ENCODE assay signal across 19 cellular contexts in genomic region chr2:151292546-151292945, GRCh38. TPM values are rescaled to one million over a fixed set of nuclear protein-coding genes. Genes with fewer than 3 reads are reported as not detected.
DNase-seq lines count a peak whose midpoint lies in the region; ATAC-seq, FAIRE-seq and TF ChIP-seq lines count a peak whose summit lies in the region.
"Had no signal": no experiment of that assay in that cellular context is flagged by ENCODE, and none has a peak within 500 bp of the region (broad histone marks: within the 10 kb centered on the region; RNA-seq: fewer than 3 reads in every experiment).

No MANE protein-coding gene starts in this region.

- no peak overlapping the region for H2BK20ac ChIP-seq in IMR-90 (ENCODE audit: low read depth, low read length)

- H3K9me3 ChIP-seq in IMR-90 (ENCODE audit: control insufficient read depth, insufficient read depth, low read length) (no peaks in the 10 kb centered on the region), K562 (replicated peaks; ENCODE audit: control insufficient read depth, insufficient read depth, low read depth, low read length) (no peaks in the 10 kb centered on the region), subcutaneous abdominal adipose tissue (ENCODE audit: control insufficient read depth in 5 of 5, low read length in 5 of 5) (no peaks in the 10 kb centered on the region)

- no peak overlapping the region for H2AFZ ChIP-seq in IMR-90 (replicated peaks; ENCODE audit: low read length, poor library complexity)
- H2AFZ ChIP-seq in K562 (ENCODE audit: low read depth, low read length), result peak overlapping the region; percentile 73; the same call in 1 of the 2 replicates

- FAIRE-seq in K562 (lab: Jason Lieb, UNC), result peak; percentile 46
- FAIRE-seq in D721Med (lab: Jason Lieb, UNC), result no peak
- FAIRE-seq: GM19239, H1 had no signal

- BruUV-seq in IMR-90 (replicated peaks; lab: Mats Ljungman, UMichigan), result no TSS peak
- no TSS peak for BruUV-seq in K562 (replicated peaks; lab: Mats Ljungman, UMichigan)

- no peak overlapping the region for H3K14ac ChIP-seq in IMR-90 (replicated peaks; ENCODE audit: low read depth, low read length)

- H3K79me2 ChIP-seq in K562 (ENCODE audit: control insufficient read depth, insufficient read depth, low read length), result peaks cover 13% of the 10 kb centered on the region; the same call in 2 of the 3 replicates

- H2AK5ac ChIP-seq in IMR-90 (ENCODE audit: low read depth, low read length), result no peak overlapping the region

- DNase-seq in IMR-90 (no peak), K562 (ENCODE audit: extremely low read depth in 1 of 4, low spot score in 3 of 4) (no peak), fibroblast of pulmonary artery (ENCODE audit: low read depth) (peak; percentile 55), H4 (ENCODE audit: low spot score) (no peak), D721Med (ENCODE audit: insufficient read length, low spot score) (no peak), HPDE6-E6E7 (ENCODE audit: extremely low spot score) (no peak)
- DNase-seq: CD4-positive, alpha-beta T cell; CD8-positive, alpha-beta memory T cell; DMS53; DMS79 treated with DMSO at 0.1 percent for 48 hours; GF-D8; H9 had no signal

- no peak overlapping the region; the same call in 1 of the 2 replicates for H3K23ac ChIP-seq in IMR-90 (ENCODE audit: low read depth, low read length)

- no peaks in the 10 kb centered on the region for H3K9me1 ChIP-seq in IMR-90 (ENCODE audit: insufficient read depth, low read length)
- no peaks in the 10 kb centered on the region for H3K9me1 ChIP-seq in K562 (ENCODE audit: control insufficient read depth, insufficient read depth, low read length)

- H2BK15ac ChIP-seq in IMR-90 (ENCODE audit: low read depth, low read length), result no peak overlapping the region

- TF ChIP-seq CTCF in IMR-90 (conservative IDR thresholded peaks at IDR 0.05; ENCODE audit: low read depth, low read length), result no peak
- no peak for TF ChIP-seq CTCF in K562 (IDR thresholded peaks at IDR 0.05 in 2 of 3, conservative IDR thresholded peaks at IDR 0.05 in 1 of 3; ENCODE audit: insufficient read depth in 2 of 3, low read depth in 1 of 3, low read length in 3 of 3)
- TF ChIP-seq CTCF in fibroblast of pulmonary artery (IDR thresholded peaks at IDR 0.05; ENCODE audit: low read length, missing control alignments), result no peak
- no peak for TF ChIP-seq CTCF in D721Med (IDR thresholded peaks at IDR 0.05; ENCODE audit: insufficient read depth, missing control alignments)

- H3K27me3 ChIP-seq in IMR-90 (ENCODE audit: control insufficient read depth, insufficient read depth, low read length), result no peaks in the 10 kb centered on the region
- H3K27me3 ChIP-seq in K562 (ENCODE audit: control insufficient read depth in 2 of 2, insufficient read depth in 2 of 2, low read length in 2 of 2), result no peaks in the 10 kb centered on the region
- no peaks in the 10 kb centered on the region for H3K27me3 ChIP-seq in subcutaneous abdominal adipose tissue (ENCODE audit: control insufficient read depth in 5 of 5, insufficient read depth in 4 of 5, low read length in 5 of 5)
- H3K27me3 ChIP-seq: BLaER1 had no signal

- no peak overlapping the region for H3K9ac ChIP-seq in IMR-90 (ENCODE audit: low read depth, low read length)
- H3K9ac ChIP-seq in K562 (ENCODE audit: insufficient read depth in 1 of 2, low read depth in 2 of 2, low read length in 2 of 2), result no peak overlapping the region
- no peak overlapping the region for H3K9ac ChIP-seq in subcutaneous abdominal adipose tissue (ENCODE audit: low read length in 5 of 5)
- H3K9ac ChIP-seq: BLaER1 had no signal

- no peak overlapping the region for H3K18ac ChIP-seq in IMR-90 (ENCODE audit: low read depth, low read length)

- no peak overlapping the region for H4K5ac ChIP-seq in IMR-90 (ENCODE audit: low read depth, low read length)

- intact Hi-C loops in IMR-90 (cut with micrococcal nuclease) (no loop called here), K562 (cut with micrococcal nuclease) (loop anchor here (5.0 kb wide), 1 partner anchor 45 kb away; no protein-coding TSS in a partner anchor)

- H3K27ac ChIP-seq in IMR-90 (ENCODE audit: insufficient read depth, low read length) (no peak overlapping the region), K562 (ENCODE audit: extremely low read depth, low read depth, low read length) (no peak overlapping the region), subcutaneous abdominal adipose tissue (ENCODE audit: low read depth, low read length) (peak overlapping the region; percentile 3)
- H3K27ac ChIP-seq: BLaER1 had no signal

- peaks cover 2% of the 10 kb centered on the region; the same call in 1 of the 2 replicates for H3K4me1 ChIP-seq in IMR-90 (ENCODE audit: control insufficient read depth, insufficient read depth, low read length)
- peaks cover 14 to 15% of the 10 kb centered on the region in 2 experiments; a peak in 4 of 5 replicates for H3K4me1 ChIP-seq in K562 (replicated peaks in 1 of 2; ENCODE audit: control insufficient read depth in 2 of 2, insufficient read depth in 2 of 2, low read length in 2 of 2)
- peaks cover 4 to 33% (median 29%) of the 10 kb centered on the region in 5 donors for H3K4me1 ChIP-seq in subcutaneous abdominal adipose tissue (ENCODE audit: control insufficient read depth in 5 of 5, insufficient read depth in 5 of 5, low read length in 5 of 5)

- H3K4me2 ChIP-seq in IMR-90 (ENCODE audit: low read depth, low read length) (no peak overlapping the region), K562 (ENCODE audit: insufficient read depth, low read length) (no peak overlapping the region)
- H3K4me2 ChIP-seq: BLaER1 had no signal

- in situ Hi-C loops in IMR-90 (cut with MboI; ENCODE audit: low sequenced_read_pairs) (loop anchor here (10.0 kb wide), 1 partner anchor 122 kb away; no protein-coding TSS in a partner anchor), K562 (cut with MboI) (no loop called here)

- TF ChIP-seq POLR2A in IMR-90 (IDR thresholded peaks at IDR 0.05; ENCODE audit: low read depth, low read length) (no peak), K562 (conservative IDR thresholded peaks at IDR 0.05) (no peak)

- H4K8ac ChIP-seq in IMR-90 (ENCODE audit: low read depth in 2 of 2, low read length in 2 of 2), result no peak overlapping the region

- H3K36me3 ChIP-seq in IMR-90 (ENCODE audit: control insufficient read depth, insufficient read depth, low read length) (no peaks in the 10 kb centered on the region), K562 (ENCODE audit: control insufficient read depth, insufficient read depth, low read length) (no peaks in the 10 kb centered on the region), subcutaneous abdominal adipose tissue (ENCODE audit: control insufficient read depth in 5 of 5, insufficient read depth in 5 of 5, low read length in 5 of 5) (no peaks in the 10 kb centered on the region)
- H3K36me3 ChIP-seq: BLaER1 had no signal

- H3K4me3 ChIP-seq in IMR-90 (ENCODE audit: insufficient read depth, low read depth, low read length) (no peak overlapping the region), K562 (no peak overlapping the region), fibroblast of pulmonary artery (replicated peaks; ENCODE audit: low read depth, low read length) (no peak overlapping the region), subcutaneous abdominal adipose tissue (ENCODE audit: low read depth in 1 of 5, low read length in 5 of 5) (no peak overlapping the region)
- H3K4me3 ChIP-seq: BLaER1 had no signal

- CTCF ChIA-PET in IMR-90 (lab: Yijun Ruan, JAX) (interaction anchor here (1.1 kb wide), 1 partner anchor 14 kb away, joined by 3 read pairs; no protein-coding TSS in a partner anchor), K562 (lab: Yijun Ruan, JAX; ENCODE audit: low intra/inter-chr PET ratio) (no interaction called here)

- H2BK120ac ChIP-seq in IMR-90 (ENCODE audit: low read depth, low read length), result no peak overlapping the region

- H4K20me1 ChIP-seq in IMR-90 (ENCODE audit: insufficient read depth, low read length) (no peaks in the 10 kb centered on the region), K562 (replicated peaks; ENCODE audit: control insufficient read depth, insufficient read depth, low read length) (no peaks in the 10 kb centered on the region)
- H4K20me1 ChIP-seq: BLaER1 had no signal

- TF ChIP-seq EP300 in K562 (IDR thresholded peaks at IDR 0.05; ENCODE audit: low read length), result no peak

- no peak overlapping the region for H3K56ac ChIP-seq in IMR-90 (ENCODE audit: extremely low read depth, insufficient read depth, low read length)

- H3K79me1 ChIP-seq in IMR-90 (ENCODE audit: low read depth in 1 of 2, low read length in 2 of 2), result peaks cover 4 to 12% of the 10 kb centered on the region in 2 experiments; a peak in 1 of 4 replicates

- TF ChIP-seq RAD21 in IMR-90 (IDR thresholded peaks at IDR 0.05; ENCODE audit: low read length) (no peak), K562 (CRISPR knock-in tag; conservative IDR thresholded peaks at IDR 0.05 in 1 of 2, IDR thresholded peaks at IDR 0.05 in 1 of 2) (no peak)

- no peak overlapping the region for H2BK5ac ChIP-seq in IMR-90 (ENCODE audit: low read depth, low read length, poor library complexity, severe bottlenecking)

- no peak overlapping the region for H4K91ac ChIP-seq in IMR-90 (ENCODE audit: insufficient read depth, low read depth, low read length)

- H3K4ac ChIP-seq in IMR-90 (ENCODE audit: low read depth, low read length), result no peak overlapping the region

- POLR2A ChIA-PET in IMR-90 (lab: Charles Lee; ENCODE audit: unreplicated experiment), result no interaction called here
- POLR2A ChIA-PET in K562 (lab: Yijun Ruan, JAX), result interaction anchor here (0.9 kb wide), 1 partner anchor 8 kb away, joined by 4 read pairs; no protein-coding TSS in a partner anchor

- dilution Hi-C loops in IMR-90 (cut with HindIII; ENCODE audit: low sequenced_read_pairs, unreplicated experiment), result no loop called here

- ATAC-seq in IMR-90 (ENCODE audit: low read depth), result no peak
- no peak for ATAC-seq in K562
- no peak for ATAC-seq in GM18873 (IDR thresholded peaks at IDR 0.05; ENCODE audit: low FRiP score, unreplicated experiment)
- ATAC-seq: HCT116 had no signal

- no peak overlapping the region for H2AK9ac ChIP-seq in IMR-90 (replicated peaks; ENCODE audit: low read depth, low read length, poor library complexity)

RNA-seq across cellular contexts. Expression of gene NMI, which starts 3.1 kb away (rescaled TPM):
- total RNA-seq in IMR-90 (2012; rRNA removed) (2.3 and 5.8 TPM in 2 replicates), K562 (2014; rRNA removed) (21.9 and 23.5 TPM in 2 replicates), K562 (2014; rRNA removed; fragmentation: Illumina TruSeq; extraction: Trizol) (20.3 and 23.6 TPM in 2 replicates), K562 (2015; rRNA removed; fragmentation: Illumina TruSeq; extraction: Trizol) (25.0 and 31.1 TPM in 2 replicates), K562 (2021) (23.3 and 25.0 TPM in 2 replicates)
- polyA plus RNA-seq in IMR-90 (2012; rRNA removed) (4.0 and 5.2 TPM in 2 replicates), K562 (2011; rRNA removed) (13.6 and 17.4 TPM in 2 replicates), K562 (2014; fragmentation: Illumina TruSeq; extraction: Trizol) (34.0 and 39.5 TPM in 2 replicates), K562 (2014; fragmentation: Nextera tagmentation; extraction: Ambion mirVana) (10 to 100 TPM; 29.7 to 36.4 TPM), K562 (2014; rRNA removed) (35.7 and 39.0 TPM in 2 replicates)
- 1.9 and 3.3 TPM in 2 replicates for polyA plus RNA-seq in IMR-90 (2012; cell fraction: cytosol; rRNA removed)
- 0.90 and 2.6 TPM in 2 replicates for polyA plus RNA-seq in IMR-90 (2012; cell fraction: nucleus; rRNA removed; ENCODE audit: low replicate concordance)
- 3.5 and 10.2 TPM in 2 replicates for total RNA-seq in K562 (2011; cell fraction: chromatin; rRNA removed; ENCODE audit: low replicate concordance)
- total RNA-seq in K562 (2011; cell fraction: nucleolus; rRNA removed), result 1.8 and 2.4 TPM in 2 replicates
- total RNA-seq in K562 (2011; cell fraction: nucleoplasm; rRNA removed), result 5.3 and 8.5 TPM in 2 replicates
- polyA plus RNA-seq in K562 (2011; cell fraction: cytosol; rRNA removed), result 2.3 and 5.3 TPM in 2 replicates
- 2.6 and 4.1 TPM in 2 replicates for polyA plus RNA-seq in K562 (2011; cell fraction: nucleus; rRNA removed)
- 49.3 and 55.1 TPM in 2 replicates for polyA plus RNA-seq in K562 (2012)
- polyA minus RNA-seq in K562 (2011; rRNA and poly(A)+ RNA removed), result 11.9 and 15.3 TPM in 2 replicates
- 4.5 and 7.8 TPM in 2 replicates for polyA minus RNA-seq in K562 (2011; cell fraction: cytosol; rRNA and poly(A)+ RNA removed)
- polyA minus RNA-seq in K562 (2011; cell fraction: nucleus; rRNA and poly(A)+ RNA removed), result 3.0 and 4.9 TPM in 2 replicates
- 23.0 and 23.6 TPM in 2 replicates for total RNA-seq in H4 (2014; rRNA removed; shearing (Covaris generic))
- total RNA-seq: G401 had no signal

RNA-seq across cellular contexts. Expression of gene RBM43, which starts 30.9 kb away (rescaled TPM):
- total RNA-seq in IMR-90 (2012; rRNA removed) (1.6 and 2.5 TPM in 2 replicates), K562 (2014; rRNA removed) (2.3 and 2.6 TPM in 2 replicates), K562 (2014; rRNA removed; fragmentation: Illumina TruSeq; extraction: Trizol) (4.1 and 4.7 TPM in 2 replicates), K562 (2015; rRNA removed; fragmentation: Illumina TruSeq; extraction: Trizol) (2.9 and 3.4 TPM in 2 replicates), K562 (2021) (4.7 and 5.1 TPM in 2 replicates)
- polyA plus RNA-seq in IMR-90 (2012; rRNA removed) (3.1 and 3.6 TPM in 2 replicates), K562 (2011; rRNA removed) (4.9 and 6.4 TPM in 2 replicates), K562 (2014; fragmentation: Illumina TruSeq; extraction: Trizol) (6.7 and 6.9 TPM in 2 replicates), K562 (2014; fragmentation: Nextera tagmentation; extraction: Ambion mirVana) (1 to 10 TPM; 1.3 to 1.6 TPM), K562 (2014; rRNA removed) (3.8 and 4.7 TPM in 2 replicates)
- 0.82 and 1.1 TPM in 2 replicates for polyA plus RNA-seq in IMR-90 (2012; cell fraction: cytosol; rRNA removed)
- 0.67 and 2.1 TPM in 2 replicates for polyA plus RNA-seq in IMR-90 (2012; cell fraction: nucleus; rRNA removed; ENCODE audit: low replicate concordance)
- total RNA-seq in K562 (2011; cell fraction: chromatin; rRNA removed; ENCODE audit: low replicate concordance), result 3.7 and 6.6 TPM in 2 replicates
- 6.1 and 8.0 TPM in 2 replicates for total RNA-seq in K562 (2011; cell fraction: nucleolus; rRNA removed)
- total RNA-seq in K562 (2011; cell fraction: nucleoplasm; rRNA removed), result 6.0 and 10.2 TPM in 2 replicates
- polyA plus RNA-seq in K562 (2011; cell fraction: cytosol; rRNA removed), result 1.9 and 3.4 TPM in 2 replicates
- 3.5 and 6.2 TPM in 2 replicates for polyA plus RNA-seq in K562 (2011; cell fraction: nucleus; rRNA removed)
- 3.7 and 5.1 TPM in 2 replicates for polyA plus RNA-seq in K562 (2012)
- 5.7 and 8.2 TPM in 2 replicates for polyA minus RNA-seq in K562 (2011; rRNA and poly(A)+ RNA removed)
- 2.2 and 3.2 TPM in 2 replicates for polyA minus RNA-seq in K562 (2011; cell fraction: cytosol; rRNA and poly(A)+ RNA removed)
- polyA minus RNA-seq in K562 (2011; cell fraction: nucleus; rRNA and poly(A)+ RNA removed), result 4.2 and 7.4 TPM in 2 replicates
- 0.37 and 2.0 TPM in 2 replicates for total RNA-seq in H4 (2014; rRNA removed; shearing (Covaris generic))
